Comparison of ENCODE assay signal across 1 cellular context in the genomic region with DNA sequence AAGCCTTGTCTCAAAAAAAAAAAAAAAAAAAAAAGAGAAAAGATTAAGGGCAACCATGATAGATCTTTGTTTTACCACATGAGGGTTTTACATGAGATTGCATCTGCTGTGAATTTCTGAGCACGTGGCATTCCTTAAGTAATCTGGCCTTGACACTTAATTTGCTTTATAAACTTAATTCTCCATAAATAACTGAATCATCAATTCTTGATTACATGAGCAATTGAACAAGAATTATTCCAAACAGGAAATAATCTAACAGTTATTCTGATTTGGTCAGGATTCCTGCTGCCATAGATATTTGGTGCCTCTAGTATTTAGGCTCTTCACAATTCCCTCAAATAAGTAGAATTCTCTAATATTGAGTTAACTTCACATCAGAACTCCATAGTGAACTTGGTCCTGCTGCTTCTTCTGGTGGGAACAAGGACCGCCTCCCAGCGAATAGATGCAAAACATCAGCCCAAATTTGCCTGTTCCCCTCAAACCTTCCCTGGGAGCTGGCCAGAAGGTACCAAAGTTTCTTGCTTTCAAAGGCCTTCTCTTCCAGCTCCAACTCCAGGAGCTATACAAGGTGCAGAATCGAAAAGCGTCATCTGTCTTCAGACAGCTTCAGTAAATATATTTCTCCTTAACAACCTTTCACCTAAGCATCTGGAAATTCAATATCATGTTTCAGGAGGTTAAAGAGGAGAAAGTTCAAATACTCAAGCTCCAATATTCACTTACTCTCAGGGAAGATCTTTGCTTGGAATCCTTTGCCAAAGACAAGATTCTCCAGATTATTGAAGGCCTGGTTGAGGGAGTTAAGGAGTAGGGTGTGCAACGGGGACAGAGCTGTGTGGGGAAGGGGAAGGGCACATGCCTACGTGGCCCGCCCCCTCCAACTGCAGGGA.
A peak's percentile ranks its signal among the peaks of the same experiment; 100 is the strongest.
TF ChIP-seq lines count a peak whose summit lies in the region.

No MANE protein-coding gene starts in this region.

TF ChIP-seq in K562, 482 proteins besides CTCF, POLR2A, EP300 and RAD21 (continued from another document):
- TF ChIP-seq MNT (conservative IDR thresholded peaks at IDR 0.05) (no peak), KDM1A (IDR thresholded peaks at IDR 0.05) (no peak), ZNF75A (CRISPR knock-in tag; IDR thresholded peaks at IDR 0.05) (no peak), TCF3 (CRISPR knock-in tag; IDR thresholded peaks at IDR 0.05) (no peak), BRD4 (IDR thresholded peaks at IDR 0.05) (no peak), ZNF354B (CRISPR knock-in tag; IDR thresholded peaks at IDR 0.05) (no peak), STAT5A (IDR thresholded peaks at IDR 0.05; ENCODE audit: borderline replicate concordance, low read length) (no peak), CBFB (CRISPR knock-in tag; IDR thresholded peaks at IDR 0.05) (no peak), MAFG (tag; conservative IDR thresholded peaks at IDR 0.05) (peak; percentile 41; the same call in 1 of the 2 replicates), HMG20A (CRISPR knock-in tag; conservative IDR thresholded peaks at IDR 0.05) (no peak), HNRNPLL (IDR thresholded peaks at IDR 0.05; ENCODE audit: low read depth, low read length, poor library complexity, severe bottlenecking) (no peak), MAFF (IDR thresholded peaks at IDR 0.05; ENCODE audit: low read length) (peak; percentile 19; the same call in 1 of the 2 replicates), CREM (IDR thresholded peaks at IDR 0.05; ENCODE audit: low read depth) (peak; percentile 54; the same call in 1 of the 2 replicates), ZBTB1 (CRISPR knock-in tag; IDR thresholded peaks at IDR 0.05; ENCODE audit: borderline replicate concordance, low read depth) (no peak), ZNF316 (IDR thresholded peaks at IDR 0.05) (peak; percentile 85), CEBPB (tag; IDR thresholded peaks at IDR 0.05) (no peak), CBX3 (IDR thresholded peaks at IDR 0.05; ENCODE audit: borderline replicate concordance in 1 of 2, low read length in 2 of 2) (0 out of 3 replicates have a peak, but pooled peaks of 1 of the 2 experiments have one; percentile 5), CBFA2T3 (IDR thresholded peaks at IDR 0.05) (no peak), C11orf30 (IDR thresholded peaks at IDR 0.05; ENCODE audit: low read depth) (peak; percentile 76), BCLAF1 (IDR thresholded peaks at IDR 0.05; ENCODE audit: borderline replicate concordance in 1 of 2, control insufficient read depth in 1 of 2, low read depth in 2 of 2, low read length in 1 of 2) (no peak), ZNF3 (CRISPR knock-in tag; IDR thresholded peaks at IDR 0.05) (peak; percentile 16; the same call in 1 of the 2 replicates), TGIF2 (CRISPR knock-in tag; IDR thresholded peaks at IDR 0.05) (no peak), PCBP2 (IDR thresholded peaks at IDR 0.05; ENCODE audit: low read depth, low read length, poor library complexity, severe bottlenecking) (no peak), PHF20 (IDR thresholded peaks at IDR 0.05; ENCODE audit: partially characterized antibody) (no peak), RBM25 (IDR thresholded peaks at IDR 0.05; ENCODE audit: low read depth, low read length, severe bottlenecking) (no peak), ELF2 (CRISPR knock-in tag; IDR thresholded peaks at IDR 0.05) (no peak), KAT8 (IDR thresholded peaks at IDR 0.05; ENCODE audit: low read depth) (no peak), KDM2B (CRISPR knock-in tag; IDR thresholded peaks at IDR 0.05) (no peak), CREBBP (IDR thresholded peaks at IDR 0.05; ENCODE audit: low read depth, low read length) (no peak), ZNF445 (CRISPR knock-in tag; IDR thresholded peaks at IDR 0.05; ENCODE audit: low read depth) (no peak), NEUROD1 (IDR thresholded peaks at IDR 0.05; ENCODE audit: borderline replicate concordance, low read depth, low read length, partially characterized antibody) (no peak), SMC3 (conservative IDR thresholded peaks at IDR 0.05; ENCODE audit: insufficient read depth, low read depth, low read length) (no peak), EZH2 (IDR thresholded peaks at IDR 0.05; ENCODE audit: borderline replicate concordance, low read depth, low read length) (no peak), STAG1 (CRISPR knock-in tag; IDR thresholded peaks at IDR 0.05; ENCODE audit: borderline replicate concordance) (no peak), RB1 (IDR thresholded peaks at IDR 0.05; ENCODE audit: low read depth) (no peak)
- TF ChIP-seq, protein P1, sequence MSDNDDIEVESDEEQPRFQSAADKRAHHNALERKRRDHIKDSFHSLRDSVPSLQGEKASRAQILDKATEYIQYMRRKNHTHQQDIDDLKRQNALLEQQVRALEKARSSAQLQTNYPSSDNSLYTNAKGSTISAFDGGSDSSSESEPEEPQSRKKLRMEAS (CRISPR knock-in tag; IDR thresholded peaks at IDR 0.05) = no peak
- TF ChIP-seq, protein P2, sequence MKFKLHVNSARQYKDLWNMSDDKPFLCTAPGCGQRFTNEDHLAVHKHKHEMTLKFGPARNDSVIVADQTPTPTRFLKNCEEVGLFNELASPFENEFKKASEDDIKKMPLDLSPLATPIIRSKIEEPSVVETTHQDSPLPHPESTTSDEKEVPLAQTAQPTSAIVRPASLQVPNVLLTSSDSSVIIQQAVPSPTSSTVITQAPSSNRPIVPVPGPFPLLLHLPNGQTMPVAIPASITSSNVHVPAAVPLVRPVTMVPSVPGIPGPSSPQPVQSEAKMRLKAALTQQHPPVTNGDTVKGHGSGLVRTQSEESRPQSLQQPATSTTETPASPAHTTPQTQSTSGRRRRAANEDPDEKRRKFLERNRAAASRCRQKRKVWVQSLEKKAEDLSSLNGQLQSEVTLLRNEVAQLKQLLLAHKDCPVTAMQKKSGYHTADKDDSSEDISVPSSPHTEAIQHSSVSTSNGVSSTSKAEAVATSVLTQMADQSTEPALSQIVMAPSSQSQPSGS (CRISPR knock-in tag; IDR thresholded peaks at IDR 0.05) = no peak
- TF ChIP-seq, protein P3, sequence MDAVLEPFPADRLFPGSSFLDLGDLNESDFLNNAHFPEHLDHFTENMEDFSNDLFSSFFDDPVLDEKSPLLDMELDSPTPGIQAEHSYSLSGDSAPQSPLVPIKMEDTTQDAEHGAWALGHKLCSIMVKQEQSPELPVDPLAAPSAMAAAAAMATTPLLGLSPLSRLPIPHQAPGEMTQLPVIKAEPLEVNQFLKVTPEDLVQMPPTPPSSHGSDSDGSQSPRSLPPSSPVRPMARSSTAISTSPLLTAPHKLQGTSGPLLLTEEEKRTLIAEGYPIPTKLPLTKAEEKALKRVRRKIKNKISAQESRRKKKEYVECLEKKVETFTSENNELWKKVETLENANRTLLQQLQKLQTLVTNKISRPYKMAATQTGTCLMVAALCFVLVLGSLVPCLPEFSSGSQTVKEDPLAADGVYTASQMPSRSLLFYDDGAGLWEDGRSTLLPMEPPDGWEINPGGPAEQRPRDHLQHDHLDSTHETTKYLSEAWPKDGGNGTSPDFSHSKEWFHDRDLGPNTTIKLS (IDR thresholded peaks at IDR 0.05; ENCODE audit: borderline replicate concordance, low read depth) = peak; percentile 71
- TF ChIP-seq, protein P4, sequence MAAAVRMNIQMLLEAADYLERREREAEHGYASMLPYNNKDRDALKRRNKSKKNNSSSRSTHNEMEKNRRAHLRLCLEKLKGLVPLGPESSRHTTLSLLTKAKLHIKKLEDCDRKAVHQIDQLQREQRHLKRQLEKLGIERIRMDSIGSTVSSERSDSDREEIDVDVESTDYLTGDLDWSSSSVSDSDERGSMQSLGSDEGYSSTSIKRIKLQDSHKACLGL (CRISPR knock-in tag; IDR thresholded peaks at IDR 0.05; ENCODE audit: borderline replicate concordance, poor library complexity, severe bottlenecking) = no peak
- TF ChIP-seq, protein P5, sequence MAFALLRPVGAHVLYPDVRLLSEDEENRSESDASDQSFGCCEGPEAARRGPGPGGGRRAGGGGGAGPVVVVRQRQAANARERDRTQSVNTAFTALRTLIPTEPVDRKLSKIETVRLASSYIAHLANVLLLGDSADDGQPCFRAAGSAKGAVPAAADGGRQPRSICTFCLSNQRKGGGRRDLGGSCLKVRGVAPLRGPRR (CRISPR knock-in tag; IDR thresholded peaks at IDR 0.05) = no peak
